Comparison of ENCODE assay signal across 8 cellular contexts in the genomic region with DNA sequence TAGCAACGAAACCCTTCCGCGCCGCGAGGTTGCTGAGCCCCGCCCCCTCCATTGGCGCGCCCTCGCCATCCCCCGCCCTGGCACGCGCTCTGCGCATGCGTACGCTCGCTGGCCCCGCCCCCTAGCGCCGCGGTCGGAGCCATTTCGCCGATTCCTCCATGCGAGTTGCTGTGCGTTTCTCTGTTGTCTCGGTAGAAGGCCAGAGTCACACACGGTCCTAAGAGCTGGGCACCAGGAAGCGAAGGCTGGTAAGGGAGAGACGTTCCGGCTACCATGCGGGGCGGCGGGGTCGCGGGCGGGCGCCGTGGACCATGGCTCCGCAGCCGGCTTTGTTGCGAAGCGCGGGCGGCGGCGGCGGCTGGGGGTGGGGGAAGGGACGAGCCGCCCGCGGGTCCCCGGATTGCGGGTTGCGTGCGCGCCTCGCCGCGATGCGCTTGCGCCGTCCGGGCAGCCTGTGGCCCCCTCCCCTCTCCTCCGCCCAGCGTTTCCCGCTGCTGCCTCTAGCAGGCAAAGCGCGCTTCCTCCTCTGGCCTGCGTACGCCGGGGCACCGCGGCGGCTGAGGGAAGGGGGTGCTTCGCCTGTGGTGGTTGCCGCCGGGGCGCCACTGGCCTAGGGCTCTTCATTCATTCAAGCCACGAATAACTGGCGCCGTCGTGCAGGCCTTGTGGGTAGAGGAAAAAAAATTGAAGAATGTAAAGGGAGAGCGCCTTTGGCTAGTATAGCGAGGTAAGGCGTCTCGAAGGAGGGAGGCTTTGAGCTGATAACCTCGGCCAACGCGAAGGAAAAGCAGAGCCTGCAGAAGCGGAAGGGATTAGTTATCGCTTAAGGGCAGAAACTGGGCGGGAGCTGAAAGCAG. TPM values are rescaled to one million over a fixed set of nuclear protein-coding genes. Genes with fewer than 3 reads are reported as not detected.
DNase-seq lines count a peak whose midpoint lies in the region; ATAC-seq and TF ChIP-seq lines count a peak whose summit lies in the region.

A gene (plus strand): TSS at position 139 of the 857 bp plus-strand sequence. CDS start 3,220 bp downstream, outside the sequence.

- peak; percentile 99 for TF ChIP-seq POLR2A in NB4 (IDR thresholded peaks at IDR 0.05; ENCODE audit: extremely low read depth, insufficient read length)

- DNase-seq in NB4 (ENCODE audit: low read depth) = peak; percentile 95
- peak; percentile 55 for DNase-seq in SK-N-MC (ENCODE audit: low read depth, low spot score)
- DNase-seq in activated naive CD4-positive, alpha-beta T cell treated with anti-CD3 and anti-CD28 coated beads, Interleukin-2, amount 50 U/mL, for 16 hours = peak; percentile 94
- DNase-seq in globus pallidus (ENCODE audit: low spot score) = peak; percentile 90
- peak; percentile 90 for DNase-seq in occipital lobe (lab: John Stamatoyannopoulos, UW)

- peaks cover 44% of the 10 kb centered on the region for H3K36me3 ChIP-seq in SK-N-MC (ENCODE audit: insufficient read depth, low read length)

- peak; percentile 6 for TF ChIP-seq CTCF in NB4 (IDR thresholded peaks at IDR 0.05; ENCODE audit: low read depth, low read length)

- H3K4me3 ChIP-seq in GM08714 (ENCODE audit: low read length) = peak within 1 kb of the TSS; percentile 76
- peak within 1 kb of the TSS; percentile 87 for H3K4me3 ChIP-seq in NB4 (ENCODE audit: low read depth, low read length)
- H3K4me3 ChIP-seq in SK-N-MC = peak within 1 kb of the TSS; percentile 87

- H3K27ac ChIP-seq in SK-N-MC (peak within 1 kb of the TSS; percentile 95), temporal lobe (ENCODE audit: low read depth, low read length) (peak within 1 kb of the TSS; percentile 63)

- H3K9me3 ChIP-seq in SK-N-MC (ENCODE audit: low read depth, low read length) = no peaks in the 10 kb centered on the region

- peak within 1 kb of the TSS; percentile 98 for H3K9ac ChIP-seq in SK-N-MC (ENCODE audit: insufficient read length)

- ATAC-seq in HG02571 (IDR thresholded peaks at IDR 0.05; ENCODE audit: unreplicated experiment) = peak; percentile 71

RNA-seq across cellular contexts. Expression of the gene that starts here (rescaled TPM):
- total RNA-seq in occipital lobe (258 TPM), temporal lobe (205 TPM)

Comparison
In these comparisons a context has a peak if more than half of its experiments do, and no peak if none do; other contexts are left out.
1. Peak in every context shown above with its lines: DNase-seq, ATAC-seq, H3K4me3 ChIP-seq and H3K27ac ChIP-seq.